26 cellular contexts compared by ENCODE assay signal in the genomic region with DNA sequence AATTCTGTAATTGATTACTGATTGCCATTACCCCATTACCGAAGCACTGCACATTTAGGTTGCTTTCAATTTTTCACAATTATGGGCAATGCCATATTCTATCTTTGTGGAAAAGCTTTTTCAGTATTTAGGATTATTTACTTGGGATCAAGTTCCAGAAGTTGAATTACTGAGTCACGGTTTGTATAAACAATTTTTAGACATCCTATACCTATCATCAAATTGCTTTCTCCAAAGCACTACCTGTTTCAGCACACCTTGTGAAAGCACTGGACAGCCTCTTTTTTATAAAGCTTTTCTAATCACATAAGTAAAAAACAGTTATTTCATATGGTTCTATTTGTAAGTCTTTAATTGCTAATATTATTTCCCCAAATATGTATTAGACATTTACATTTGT.
"Had no signal": no experiment of that assay in that cellular context is flagged by ENCODE, and none has a peak within 500 bp of the region (broad histone marks: within the 10 kb centered on the region; RNA-seq: fewer than 3 reads in every experiment).

No MANE protein-coding gene starts in this region.

- H3K27me3 ChIP-seq: Peyer's patch, SJCRH30 had no signal

- ATAC-seq: HepG2, Right ventricle myocardium inferior, SK-N-SH treated with all-trans-retinoic acid at 6 μM for 48 hours, T-helper 17 cell had no signal

- H3K9me3 ChIP-seq: MG63, Peyer's patch, SJCRH30 had no signal

- H3K36me3 ChIP-seq: MG63, Peyer's patch, SJCRH30 had no signal

- DNase-seq: IMR-90; Karpas-422; KG1; MG63; NCI-H1092; NCI-H1105 treated with DMSO at 0.1 percent for 48 hours; NCI-H1417 treated with DMSO at 0.1 percent for 48 hours; NCI-H1694; NCI-H187 treated with DMSO at 0.1 percent for 48 hours; NCI-H2029 treated with DMSO at 0.1 percent for 48 hours; NCI-H2171; NCI-H345; NCI-H446 treated with DMSO at 0.1 percent for 48 hours; NCI-H510A treated with DMSO at 0.1 percent for 48 hours; NCI-H526; NCI-H748 treated with DMSO at 0.1 percent for 48 hours; NK-92 treated with Interleukin-12 subunit alpha and Interleukin-12 subunit beta, amount 100 ng/mL, for 24 hours; PC-9; Peyer's patch; SHP77 treated with DMSO at 0.1 percent for 48 hours; SJCRH30; T-helper 1 cell; T-helper 17 cell had no signal

- H3K27ac ChIP-seq: PC-9, Peyer's patch, SJCRH30 had no signal

- FAIRE-seq: HepG2 had no signal

- H3K4me3 ChIP-seq: MG63, PC-9, Peyer's patch, SJCRH30 had no signal
